ENCODE assay signal across 8 cellular contexts in the genomic region with DNA sequence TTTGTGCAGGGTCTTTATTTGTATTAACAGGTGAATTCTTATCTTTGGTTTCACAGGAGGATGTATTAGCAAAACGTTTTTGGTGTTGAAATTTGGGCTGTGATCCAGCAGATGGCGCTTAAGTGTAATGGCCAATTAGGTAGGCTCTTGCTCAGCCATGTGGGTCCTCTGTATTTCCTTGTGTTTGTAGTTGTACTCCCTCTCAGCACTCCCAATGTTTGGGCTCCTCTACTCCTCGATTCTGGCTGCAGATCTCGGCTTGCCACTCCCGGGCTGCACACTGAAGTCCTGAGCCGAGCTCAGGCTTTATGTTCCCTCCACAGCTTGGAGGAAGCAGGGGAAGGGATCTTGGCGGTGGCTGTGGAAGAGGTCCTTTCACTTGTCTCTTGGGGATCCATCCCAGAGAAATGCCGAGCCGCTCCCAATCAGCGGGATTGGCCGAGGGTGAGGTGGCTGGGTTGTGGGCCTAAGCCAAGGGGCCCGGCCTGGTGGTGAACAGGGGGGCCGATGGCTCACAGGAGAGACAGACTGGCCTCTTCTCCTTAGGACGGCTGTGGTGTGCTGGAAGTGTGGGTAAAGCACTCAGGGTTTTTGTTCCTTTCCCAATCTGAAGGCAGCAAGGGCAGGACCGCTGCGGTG.
DNase-seq lines count a peak whose midpoint lies in the region; ATAC-seq and TF ChIP-seq lines count a peak whose summit lies in the region.

No MANE protein-coding gene starts in this region.

- no peak overlapping the region for H3K9ac ChIP-seq in colonic mucosa (ENCODE audit: low read depth in 2 of 2, low read length in 2 of 2)
- H3K9ac ChIP-seq in neural progenitor cell, result no peak overlapping the region

- peaks cover 4% of the 10 kb centered on the region for H3K4me1 Mint-ChIP-seq in neural progenitor cell

- H3K79me2 ChIP-seq in neural progenitor cell (ENCODE audit: low read depth), result no peaks in the 10 kb centered on the region

- CTCF ChIA-PET in GM10248 (lab: Yijun Ruan, JAX), result interaction anchor here (1.0 to 2.1 kb wide), 3 partner anchors 10 to 18 kb away, joined by 3 to 5 read pairs (median 4); no protein-coding TSS in a partner anchor

- H3K27ac ChIP-seq in colonic mucosa (no peak overlapping the region), neural progenitor cell (no peak overlapping the region)

- no peaks in the 10 kb centered on the region for H3K27me3 Mint-ChIP-seq in neural progenitor cell (ENCODE audit: insufficient read depth, low read depth)

- peak; percentile 52 for ATAC-seq in HG03342 (IDR thresholded peaks at IDR 0.05; ENCODE audit: unreplicated experiment)
- no peak for ATAC-seq in HG03280 (IDR thresholded peaks at IDR 0.05; ENCODE audit: unreplicated experiment)

- peaks cover 24% of the 10 kb centered on the region for H3K9me3 Mint-ChIP-seq in neural progenitor cell

- H3K27ac Mint-ChIP-seq in neural progenitor cell, result no peak overlapping the region

- H3K9me3 ChIP-seq in colonic mucosa (no peaks in the 10 kb centered on the region), neural progenitor cell (ENCODE audit: low read depth) (no peaks in the 10 kb centered on the region)

- no peaks in the 10 kb centered on the region for H4K20me1 ChIP-seq in neural progenitor cell (ENCODE audit: low read depth)

- H2AFZ ChIP-seq in neural progenitor cell (replicated peaks), result peak overlapping the region; percentile 43

- POLR2A ChIA-PET in GM10248 (lab: Yijun Ruan, JAX), result no interaction called here

- H3K4me2 ChIP-seq in neural progenitor cell, result no peak overlapping the region

- DNase-seq in AG08396 (ENCODE audit: low spot score) (peak; percentile 29), GM10248 (ENCODE audit: extremely low spot score) (peak; percentile 30), NOMO-1 treated with dmso at 0.1 percent for 144 hours (lab: John Stamatoyannopoulos, UW; ENCODE audit: unreplicated experiment) (peak; percentile 29), colonic mucosa (peak; percentile 34), neural progenitor cell (ENCODE audit: low spot score) (peak; percentile 62), 8988T (no peak)

- no peak overlapping the region for H3K4me3 ChIP-seq in colonic mucosa
- no peak overlapping the region for H3K4me3 ChIP-seq in neural progenitor cell

- H3K4me1 ChIP-seq in colonic mucosa (no peaks in the 10 kb centered on the region), neural progenitor cell (no peaks in the 10 kb centered on the region)

- no peaks in the 10 kb centered on the region for H3F3A ChIP-seq in neural progenitor cell (ENCODE audit: low read depth)

- H3K4me3 Mint-ChIP-seq in neural progenitor cell, result no peak overlapping the region

- H3K36me3 ChIP-seq in colonic mucosa, result no peaks in the 10 kb centered on the region
- H3K36me3 ChIP-seq in neural progenitor cell, result no peaks in the 10 kb centered on the region

- H3K27me3 ChIP-seq in colonic mucosa (no peaks in the 10 kb centered on the region), neural progenitor cell (no peaks in the 10 kb centered on the region)

- intact Hi-C loops in colonic mucosa (cut with DNase I), result loop anchor here (5.0 kb wide), 1 partner anchor 69 kb away; no protein-coding TSS in a partner anchor

- peaks cover 5% of the 10 kb centered on the region for H3K36me3 Mint-ChIP-seq in neural progenitor cell

- peak; percentile 45 for TF ChIP-seq CTCF in GM10248 (IDR thresholded peaks at IDR 0.05; ENCODE audit: control extremely low read depth, extremely low read depth, low read depth, missing control alignments)
- TF ChIP-seq CTCF in colonic mucosa (IDR thresholded peaks at IDR 0.05), result peak; percentile 19
- TF ChIP-seq CTCF in neural progenitor cell (IDR thresholded peaks at IDR 0.05), result peak; percentile 71

Comparison
In these comparisons a context has a peak if more than half of its experiments do, and no peak if none do; other contexts are left out.
1. CTCF ChIP-seq: peak in every context shown above with its lines; median percentile 71 in neural progenitor cell; 45 in GM10248; 19 in colonic mucosa.